ENCODE assay signal across 15 cellular contexts in genomic region chr5:100800552-100800951, GRCh38.
DNase-seq lines count a peak whose midpoint lies in the region; ATAC-seq, FAIRE-seq and TF ChIP-seq lines count a peak whose summit lies in the region.
"Had no signal": no experiment of that assay in that cellular context is flagged by ENCODE, and none has a peak within 500 bp of the region (broad histone marks: within the 10 kb centered on the region; RNA-seq: fewer than 3 reads in every experiment).

No MANE protein-coding gene starts in this region.

- in situ Hi-C loops in HepG2 (cut with HindIII; ENCODE audit: extremely low pct_ligation_motif_present, low pct_unique_long_range_greater_than_20kb): no loop called here

- WGBS in HepG2 (ENCODE audit: low lambda C conversion rate): 15% methylated on average over 5 of the region's 5 CpGs

- no peaks in the 10 kb centered on the region for H3K79me2 ChIP-seq in HepG2 (ENCODE audit: insufficient read depth, low read length)

- TF ChIP-seq RAD21 in HepG2 (CRISPR knock-in tag; IDR thresholded peaks at IDR 0.05): no peak

- no peak for TF ChIP-seq POLR2A in HepG2 (IDR thresholded peaks at IDR 0.05; ENCODE audit: insufficient read depth in 1 of 2, low read depth in 2 of 2, low read length in 2 of 2)

- TF ChIP-seq EP300 in HepG2 (IDR thresholded peaks at IDR 0.05; ENCODE audit: low read depth in 2 of 2, low read length in 2 of 2) (no peak), HepG2 (CRISPR knock-in tag; IDR thresholded peaks at IDR 0.05; ENCODE audit: borderline replicate concordance) (no peak)

- H2AFZ ChIP-seq in HepG2 (ENCODE audit: low read length): no peak overlapping the region

- no peaks in the 10 kb centered on the region for H3K4me1 ChIP-seq in HepG2 (ENCODE audit: insufficient read depth, low read length)
- H3K4me1 ChIP-seq: prostate gland had no signal

- no TSS peak for BruUV-seq in HepG2 (replicated peaks; lab: Mats Ljungman, UMichigan)

- no peak for FAIRE-seq in HepG2 (lab: Jason Lieb, UNC)
- FAIRE-seq: endothelial cell of umbilical vein had no signal

- CTCF ChIA-PET in HepG2 (lab: Yijun Ruan, JAX; ENCODE audit: low intra/inter-chr PET ratio, low total read pairs): no interaction called here

- H4K20me1 ChIP-seq in HepG2 (ENCODE audit: insufficient read depth, low read length): no peaks in the 10 kb centered on the region

- intact Hi-C loops in HepG2 (cut with micrococcal nuclease; ENCODE audit: unreplicated experiment): no loop called here

- H3K27ac ChIP-seq in HepG2 (ENCODE audit: extremely low read length, insufficient read depth, low read length): no peak overlapping the region
- H3K27ac ChIP-seq: prostate gland, upper lobe of left lung had no signal

- POLR2A ChIA-PET in HepG2 (lab: Yijun Ruan, JAX): no interaction called here

- no peak overlapping the region for H3K9ac ChIP-seq in HepG2 (ENCODE audit: insufficient read depth, low read depth, low read length)

- no peak for TF ChIP-seq CTCF in HepG2 (CRISPR knock-in tag; IDR thresholded peaks at IDR 0.05)

- no peaks in the 10 kb centered on the region for H3K9me3 ChIP-seq in HepG2 (ENCODE audit: low read length)
- H3K9me3 ChIP-seq: prostate gland, upper lobe of left lung had no signal

- no peaks in the 10 kb centered on the region for H3K36me3 ChIP-seq in HepG2 (replicated peaks in 1 of 2; ENCODE audit: control insufficient read depth in 1 of 2, insufficient read depth in 2 of 2, low read length in 2 of 2)
- H3K36me3 ChIP-seq: prostate gland, upper lobe of left lung had no signal

- no peak overlapping the region for H3K4me3 ChIP-seq in HepG2 (replicated peaks in 1 of 3; ENCODE audit: insufficient read depth in 1 of 3, low read depth in 2 of 3, low read length in 3 of 3)
- H3K4me3 ChIP-seq: prostate gland, upper lobe of left lung had no signal

- peak; percentile 82 for ATAC-seq in GM18499 (IDR thresholded peaks at IDR 0.05; ENCODE audit: insufficient read depth, unreplicated experiment)
- ATAC-seq in GM19463 (IDR thresholded peaks at IDR 0.05; ENCODE audit: unreplicated experiment): peak; percentile 81
- peak; percentile 97 for ATAC-seq in HG02870 (IDR thresholded peaks at IDR 0.05; ENCODE audit: unreplicated experiment)
- ATAC-seq in HG03565 (IDR thresholded peaks at IDR 0.05; ENCODE audit: unreplicated experiment): peak; percentile 67
- ATAC-seq in HG03521 (IDR thresholded peaks at IDR 0.05; ENCODE audit: unreplicated experiment): no peak
- no peak for ATAC-seq in HepG2

- no peak for DNase-seq in AG20443 (ENCODE audit: low spot score)
- DNase-seq in central memory CD4-positive, alpha-beta T cell: no peak
- DNase-seq in HepG2 (ENCODE audit: low spot score): no peak
- DNase-seq: activated naive CD4-positive, alpha-beta T cell treated with anti-CD3 and anti-CD28 coated beads for 36 hours; caudate nucleus; NK-92 treated with Interleukin-12 subunit alpha and Interleukin-12 subunit beta, amount 100 ng/mL, for 24 hours; stimulated activated CD8-positive, alpha-beta memory T cell treated with anti-CD3 and anti-CD28 coated beads, Interleukin-4, amount 100 ng/mL, for 48 hours; upper lobe of left lung had no signal

- H3K27me3 ChIP-seq in HepG2 (ENCODE audit: control insufficient read depth in 1 of 2, insufficient read depth in 2 of 2, low read length in 2 of 2): no peaks in the 10 kb centered on the region
- H3K27me3 ChIP-seq: upper lobe of left lung had no signal

- H3K4me2 ChIP-seq in HepG2 (ENCODE audit: low read depth, low read length): no peak overlapping the region

TF ChIP-seq in HepG2, 621 proteins besides CTCF, POLR2A, EP300 and RAD21:
- TF ChIP-seq ZBTB8A (CRISPR knock-in tag; IDR thresholded peaks at IDR 0.05; ENCODE audit: borderline replicate concordance, low read depth): no peak
- no peak for TF ChIP-seq ZKSCAN5 (CRISPR knock-in tag; IDR thresholded peaks at IDR 0.05)

Comparison
In these comparisons a context has a peak if more than half of its experiments do, and no peak if none do; other contexts are left out.
1. ATAC-seq: peak in GM18499 (single experiment), GM19463 (single experiment), HG02870 (single experiment) and HG03565 (single experiment); none in HG03521 (single experiment) and HepG2 (single experiment).